In genomic region chr12:31322651-31323248, GRCh38 we compare ENCODE assay signal across 8 cellular contexts. TPM values are rescaled to one million over a fixed set of nuclear protein-coding genes. Genes with fewer than 3 reads are reported as not detected.
DNase-seq lines count a peak whose midpoint lies in the region; ATAC-seq and FAIRE-seq lines count a peak whose summit lies in the region.

No MANE protein-coding gene starts in this region.

- no peaks in the 10 kb centered on the region for H3K27me3 Mint-ChIP-seq in activated CD4-positive, alpha-beta T cell treated with anti-CD3 and anti-CD28 coated beads for 36 hours

- intact Hi-C loops in activated CD4-positive, alpha-beta T cell treated with anti-CD3 and anti-CD28 coated beads for 36 hours (cut with DNase I, micrococcal nuclease): loop anchor here (5.0 to 10.0 kb wide), 8 partner anchors 470 to 1938 kb away; partner anchors contain the start of genes CAPRIN2 (in 1 of the 2), DNM1L (in 1 of the 2), ERGIC2 (in 1 of the 2) and IPO8 (in 1 of the 2)

- no peaks in the 10 kb centered on the region for H3K9me3 Mint-ChIP-seq in activated CD4-positive, alpha-beta T cell treated with anti-CD3 and anti-CD28 coated beads for 36 hours (ENCODE audit: low read depth)

- in situ Hi-C loops in SK-MEL-5 (cut with HindIII; ENCODE audit: low pct_unique_long_range_greater_than_20kb, low sequenced_read_pairs): no loop called here

- H3K27ac Mint-ChIP-seq in activated CD4-positive, alpha-beta T cell treated with anti-CD3 and anti-CD28 coated beads for 36 hours: peak overlapping the region; percentile 95

- H3K4me3 ChIP-seq in small intestine (ENCODE audit: low read depth in 1 of 2, low read length in 2 of 2): peak overlapping the region in 1 of 2 donors; percentile 65

- H3K36me3 ChIP-seq in small intestine (ENCODE audit: control insufficient read depth in 2 of 2, insufficient read depth in 2 of 2, low read length in 2 of 2): no peaks in the 10 kb centered on the region

- H3K36me3 Mint-ChIP-seq in activated CD4-positive, alpha-beta T cell treated with anti-CD3 and anti-CD28 coated beads for 36 hours (ENCODE audit: low read depth): peaks cover 38% of the 10 kb centered on the region

- H3K27ac ChIP-seq in small intestine (ENCODE audit: low read depth in 1 of 2, low read length in 1 of 2): peak overlapping the region in 1 of 2 donors; percentile 3

- peaks cover 56% of the 10 kb centered on the region for H3K4me1 Mint-ChIP-seq in activated CD4-positive, alpha-beta T cell treated with anti-CD3 and anti-CD28 coated beads for 36 hours

- peaks cover 1 to 9% of the 10 kb centered on the region in 2 donors for H3K4me1 ChIP-seq in small intestine (ENCODE audit: control insufficient read depth in 2 of 2, insufficient read depth in 1 of 2, low read depth in 1 of 2, low read length in 1 of 2)

- POLR2A ChIA-PET in activated CD4-positive, alpha-beta T cell treated with anti-CD3 and anti-CD28 coated beads for 36 hours (lab: Charles Lee): no interaction called here

- DNase-seq in activated CD4-positive, alpha-beta T cell treated with anti-CD3 and anti-CD28 coated beads for 36 hours: peak; percentile 16
- no peak for DNase-seq in activated CD4-positive, alpha-beta T cell treated with anti-CD3 and anti-CD28 coated beads for 1 hour
- peak; percentile 8 for DNase-seq in SK-MEL-5 (ENCODE audit: low read depth, low spot score)
- peak; percentile 42 for DNase-seq in fibroblast of peridontal ligament (ENCODE audit: extremely low read depth)
- peak; percentile 24 for DNase-seq in small intestine
- no peak for DNase-seq in ecto neural progenitor cell (ENCODE audit: low spot score)
- DNase-seq in MV-4-11 (lab: John Stamatoyannopoulos, UW): no peak

- no peaks in the 10 kb centered on the region for H3K27me3 ChIP-seq in small intestine (ENCODE audit: control insufficient read depth in 2 of 2, insufficient read depth in 2 of 2, low read length in 2 of 2)

- 30 to 48% (median 39%) methylated on average over 6 of the region's 6 CpGs for WGBS in small intestine, 3 donors

- peak overlapping the region; percentile 100 for H3K4me3 Mint-ChIP-seq in activated CD4-positive, alpha-beta T cell treated with anti-CD3 and anti-CD28 coated beads for 36 hours

- no peaks in the 10 kb centered on the region for H3K9me3 ChIP-seq in small intestine (ENCODE audit: control insufficient read depth, low read depth)

- CTCF ChIA-PET in activated CD4-positive, alpha-beta T cell treated with anti-CD3 and anti-CD28 coated beads for 36 hours (lab: Charles Lee): no interaction called here

- ATAC-seq in activated CD4-positive, alpha-beta T cell treated with anti-CD3 and anti-CD28 coated beads for 36 hours: no peak
- ATAC-seq in GM21447 (IDR thresholded peaks at IDR 0.05; ENCODE audit: unreplicated experiment): no peak

- FAIRE-seq in small intestine (lab: Jason Lieb, UNC): no peak

RNA-seq across cellular contexts. Expression of gene SINHCAF, which starts 3.2 kb away (rescaled TPM):
- total RNA-seq in activated CD4-positive, alpha-beta T cell treated with anti-CD3 and anti-CD28 coated beads for 36 hours: 100 to 1,000 TPM; 187 to 211 TPM
- total RNA-seq in SK-MEL-5 (2014; rRNA removed; shearing (Covaris generic)): 104 TPM in 2 replicates
- polyA plus RNA-seq in SK-MEL-5 (2015; cell fraction: cytosol; rRNA removed): 68.3 and 91.1 TPM in 2 replicates
- 32.5 and 35.5 TPM in 2 replicates for polyA plus RNA-seq in SK-MEL-5 (2015; cell fraction: nucleus; rRNA removed)
- 10 to 100 TPM; 26.7 to 38.0 (median 29.0) TPM for polyA plus RNA-seq in small intestine

Comparison
In these comparisons a context has a peak if more than half of its experiments do, and no peak if none do; other contexts are left out.
1. DNase-seq: peak in activated CD4-positive, alpha-beta T cell treated with anti-CD3 and anti-CD28 coated beads for 36 hours (single experiment), SK-MEL-5 (single experiment), fibroblast of peridontal ligament (single experiment) and small intestine (single experiment); none in activated CD4-positive, alpha-beta T cell treated with anti-CD3 and anti-CD28 coated beads for 1 hour (single experiment), ecto neural progenitor cell (single experiment) and MV-4-11 (single experiment).